Comparison of ENCODE assay signal across 20 cellular contexts in genomic region chr10:129655007-129655678, GRCh38.
DNase-seq lines count a peak whose midpoint lies in the region; ATAC-seq and TF ChIP-seq lines count a peak whose summit lies in the region.
"Had no signal": no experiment of that assay in that cellular context is flagged by ENCODE, and none has a peak within 500 bp of the region (broad histone marks: within the 10 kb centered on the region; RNA-seq: fewer than 3 reads in every experiment).

No MANE protein-coding gene starts in this region.

- no peak overlapping the region for H4K91ac ChIP-seq in neuronal stem cell (ENCODE audit: low read depth, low read length, poor library complexity)

- H3K79me1 ChIP-seq in neuronal stem cell (ENCODE audit: low read depth, low read length): peaks cover 2% of the 10 kb centered on the region

- no peak overlapping the region for H2AFZ ChIP-seq in DND-41 (ENCODE audit: low read depth, low read length)
- H2AFZ ChIP-seq in neuronal stem cell (ENCODE audit: low read length): peak overlapping the region; percentile 49
- H2AFZ ChIP-seq: GM23248 had no signal

- H2BK15ac ChIP-seq in neuronal stem cell (ENCODE audit: low read length): no peak overlapping the region

- H2BK5ac ChIP-seq in neuronal stem cell (ENCODE audit: low read length): peak overlapping the region; percentile 55

- no TSS peak for BruUV-seq in A673 (replicated peaks; lab: Mats Ljungman, UMichigan)

- H3K27ac Mint-ChIP-seq in WTC11: peak overlapping the region; percentile 81
- H3K27ac Mint-ChIP-seq: CD8-positive, alpha-beta T cell; HFFc6; IgD-negative memory B cell had no signal

- H4K20me1 ChIP-seq in DND-41 (ENCODE audit: insufficient read depth, low read length): 0 out of 2 replicates have a peak, but pooled peaks cover 11% of the 10 kb centered on the region

- H3K4me1 Mint-ChIP-seq in WTC11: peaks cover 23% of the 10 kb centered on the region

- H3K27me3 ChIP-seq in DND-41 (ENCODE audit: insufficient read depth, low read length, poor library complexity) (no peaks in the 10 kb centered on the region), esophagus muscularis mucosa (no peaks in the 10 kb centered on the region), neuronal stem cell (ENCODE audit: control insufficient read depth in 3 of 3, insufficient read depth in 3 of 3, low read depth in 1 of 3, low read length in 3 of 3) (no peaks in the 10 kb centered on the region), A673 (replicated peaks; ENCODE audit: insufficient read depth, low read depth, low read length, poor library complexity) (no peaks in the 10 kb centered on the region)

- H2AK5ac ChIP-seq in neuronal stem cell (ENCODE audit: low read depth, low read length): peak overlapping the region; percentile 65

- H4K8ac ChIP-seq in neuronal stem cell (ENCODE audit: low read depth, low read length): no peak overlapping the region

- TF ChIP-seq EP300 in esophagus muscularis mucosa (IDR thresholded peaks at IDR 0.05): no peak

- no peak overlapping the region for H3K4me3 Mint-ChIP-seq in WTC11
- H3K4me3 Mint-ChIP-seq: CD8-positive, alpha-beta T cell; HFFc6; IgD-negative memory B cell had no signal

- peak overlapping the region; percentile 84 for H3K18ac ChIP-seq in neuronal stem cell (ENCODE audit: low read length)

- no peak overlapping the region for H2BK12ac ChIP-seq in neuronal stem cell (ENCODE audit: low read length)

- no peak overlapping the region for H3K4ac ChIP-seq in neuronal stem cell (ENCODE audit: low read length)

- H3K9me3 Mint-ChIP-seq in WTC11: no peaks in the 10 kb centered on the region
- H3K9me3 Mint-ChIP-seq: IgD-negative memory B cell had no signal

- no peak overlapping the region for H3K14ac ChIP-seq in neuronal stem cell (ENCODE audit: low read length)

- H3K4me2 ChIP-seq in DND-41 (ENCODE audit: insufficient read depth, low read length) (no peak overlapping the region), neuronal stem cell (ENCODE audit: insufficient read depth, low read length, poor library complexity, severe bottlenecking) (no peak overlapping the region)

- DNase-seq in DND-41 (peak; percentile 13), WTC11 (ENCODE audit: low spot score) (no peak), esophagus muscularis mucosa (ENCODE audit: extremely low spot score) (peak; percentile 82), neuronal stem cell (ENCODE audit: low spot score) (no peak), NCI-H82 treated with DMSO at 0.1 percent for 48 hours (lab: John Stamatoyannopoulos, UW; ENCODE audit: unreplicated experiment) (no peak), A673 (ENCODE audit: low spot score) (no peak), NCI-H2107 (lab: John Stamatoyannopoulos, UW) (no peak)
- DNase-seq: AML-193; Calu3; CD8-positive, alpha-beta T cell; DMS79 treated with DMSO at 0.1 percent for 48 hours; EL; GM23248; HFFc6; Karpas-422; KBM-7 had no signal

- H3K4me3 ChIP-seq in DND-41 (ENCODE audit: low read depth in 1 of 2, low read length in 2 of 2) (no peak overlapping the region), esophagus muscularis mucosa (no peak overlapping the region), neuronal stem cell (ENCODE audit: low read length in 2 of 2) (no peak overlapping the region), A673 (ENCODE audit: low read depth, low read length, poor library complexity, severe bottlenecking) (no peak overlapping the region)
- H3K4me3 ChIP-seq: GM12878, GM23248 had no signal

- no peak overlapping the region for H3K23ac ChIP-seq in neuronal stem cell (ENCODE audit: low read depth, low read length, poor library complexity)

- CTCF ChIA-PET in WTC11 (lab: Charles Lee) (no interaction called here), A673 (lab: Charles Lee) (no interaction called here)

- POLR2A ChIA-PET in WTC11 (lab: Charles Lee): no interaction called here
- POLR2A ChIA-PET in A673 (lab: Charles Lee; ENCODE audit: low non-redundant PET): no interaction called here

- H3K9me3 ChIP-seq in DND-41 (ENCODE audit: insufficient read depth, low read length, severe bottlenecking) (no peaks in the 10 kb centered on the region), esophagus muscularis mucosa (no peaks in the 10 kb centered on the region), neuronal stem cell (replicated peaks in 1 of 2; ENCODE audit: control insufficient read depth in 2 of 2, insufficient read depth in 1 of 2, low read depth in 1 of 2, low read length in 2 of 2) (peaks cover 0 to 5% of the 10 kb centered on the region in 2 donors), A673 (ENCODE audit: low read depth, low read length, poor library complexity, severe bottlenecking) (no peaks in the 10 kb centered on the region)

- 86% methylated on average over 13 of the region's 22 CpGs for WGBS in esophagus muscularis mucosa
- no CpG with 5 or more reads among the region's 22 CpGs for WGBS in neuronal stem cell (ENCODE audit: extremely low coverage in 2 of 2, insufficient read length in 2 of 2, insufficient replicate concordance in 1 of 2), 2 donors

- H2BK120ac ChIP-seq in neuronal stem cell (ENCODE audit: low read depth, low read length): peak overlapping the region; percentile 81

- H3K36me3 Mint-ChIP-seq in WTC11: no peaks in the 10 kb centered on the region

- H3K27me3 Mint-ChIP-seq in WTC11 (ENCODE audit: low read depth): no peaks in the 10 kb centered on the region
- H3K27me3 Mint-ChIP-seq: IgD-negative memory B cell had no signal

- no peaks in the 10 kb centered on the region for H3K4me1 ChIP-seq in DND-41 (ENCODE audit: insufficient read depth, low read length)
- no peaks in the 10 kb centered on the region for H3K4me1 ChIP-seq in esophagus muscularis mucosa
- H3K4me1 ChIP-seq in neuronal stem cell (ENCODE audit: control insufficient read depth in 2 of 2, insufficient read depth in 1 of 2, low read depth in 1 of 2, low read length in 2 of 2): peaks cover 0 to 13% of the 10 kb centered on the region in 2 donors
- H3K4me1 ChIP-seq in A673 (ENCODE audit: insufficient read depth, low read length, poor library complexity, severe bottlenecking): peaks cover 7% of the 10 kb centered on the region

- no peak for TF ChIP-seq CTCF in DND-41 (IDR thresholded peaks at IDR 0.05; ENCODE audit: borderline replicate concordance, extremely low read depth, low read length, poor library complexity, severe bottlenecking)
- TF ChIP-seq CTCF in WTC11 (IDR thresholded peaks at IDR 0.05): no peak
- no peak for TF ChIP-seq CTCF in esophagus muscularis mucosa (IDR thresholded peaks at IDR 0.05)
- TF ChIP-seq CTCF in A673 (conservative IDR thresholded peaks at IDR 0.05; ENCODE audit: low read depth, low read length): no peak

- intact Hi-C loops in esophagus muscularis mucosa (cut with DNase I) (no loop called here), A673 (cut with micrococcal nuclease; ENCODE audit: unreplicated experiment) (no loop called here)

- H3K9ac ChIP-seq in DND-41 (ENCODE audit: low read depth, low read length) (no peak overlapping the region), neuronal stem cell (ENCODE audit: low read depth, low read length, poor library complexity) (no peak overlapping the region)
- H3K9ac ChIP-seq: GM23248 had no signal

- no peaks in the 10 kb centered on the region for H3K36me3 ChIP-seq in DND-41 (ENCODE audit: insufficient read depth, low read length)
- peaks cover 0 to 5% (median 0%) of the 10 kb centered on the region in 4 donors for H3K36me3 ChIP-seq in esophagus muscularis mucosa
- no peaks in the 10 kb centered on the region for H3K36me3 ChIP-seq in neuronal stem cell (replicated peaks in 1 of 2; ENCODE audit: control insufficient read depth in 2 of 2, insufficient read depth in 2 of 2, low read length in 2 of 2)
- H3K36me3 ChIP-seq in A673 (ENCODE audit: insufficient read depth, low read length, poor library complexity, severe bottlenecking): no peaks in the 10 kb centered on the region

- TF ChIP-seq POLR2A in esophagus muscularis mucosa (IDR thresholded peaks at IDR 0.05; ENCODE audit: low read depth): no peak

- ATAC-seq in DND-41 (ENCODE audit: insufficient read depth, low read depth) (peak; percentile 47; the same call in 2 of the 3 replicates), WTC11 (no peak), GM21423 (IDR thresholded peaks at IDR 0.05; ENCODE audit: unreplicated experiment) (no peak)
- ATAC-seq: CD8-positive, alpha-beta T cell; GM12878; HCT116 had no signal

- H3K27ac ChIP-seq in DND-41 (ENCODE audit: low read length): no peak overlapping the region
- no peak overlapping the region for H3K27ac ChIP-seq in esophagus muscularis mucosa (replicated peaks in 1 of 4)
- no peak overlapping the region for H3K27ac ChIP-seq in neuronal stem cell (replicated peaks; ENCODE audit: low read length)
- H3K27ac ChIP-seq in A673 (ENCODE audit: low read depth, low read length, poor library complexity, severe bottlenecking): no peak overlapping the region
- H3K27ac ChIP-seq: GM23248 had no signal

- no peaks in the 10 kb centered on the region for H3K79me2 ChIP-seq in DND-41 (ENCODE audit: insufficient read depth, low read length)

TF ChIP-seq in WTC11, 78 proteins besides CTCF, POLR2A, EP300 and RAD21:
- no peak for TF ChIP-seq FOXP4 (CRISPR knock-in tag; IDR thresholded peaks at IDR 0.05)

Comparison
In these comparisons a context has a peak if more than half of its experiments do, and no peak if none do; other contexts are left out.
1. DNase-seq: peak in DND-41 (single experiment) and esophagus muscularis mucosa (single experiment); none in WTC11 (single experiment), neuronal stem cell (single experiment), NCI-H82 treated with DMSO at 0.1 percent for 48 hours (single experiment), A673 (single experiment) and NCI-H2107 (single experiment).